In the genomic region with DNA sequence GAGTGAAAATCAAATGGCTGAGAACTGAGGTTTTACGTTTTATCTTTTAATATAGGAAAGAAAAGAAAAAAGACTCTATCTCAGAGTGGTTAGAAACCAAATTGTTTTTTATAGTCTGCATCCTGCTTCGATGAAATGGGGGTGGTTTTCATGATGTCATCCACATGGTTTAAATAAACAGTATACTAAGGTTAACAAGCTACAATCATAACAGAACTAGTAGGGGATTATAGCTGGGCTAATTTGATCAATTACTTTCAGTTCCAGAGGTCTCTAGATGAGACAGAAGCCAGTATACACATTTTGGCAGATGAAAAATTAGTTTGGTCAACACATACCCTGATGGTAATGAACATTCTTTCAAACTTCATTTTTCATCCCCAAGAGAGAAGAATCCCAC, we compare ENCODE assay signal across 27 cellular contexts.
DNase-seq lines count a peak whose midpoint lies in the region; ATAC-seq and TF ChIP-seq lines count a peak whose summit lies in the region.
"Had no signal": no experiment of that assay in that cellular context is flagged by ENCODE, and none has a peak within 500 bp of the region (broad histone marks: within the 10 kb centered on the region; RNA-seq: fewer than 3 reads in every experiment).

No MANE protein-coding gene starts in this region.

- H3F3A ChIP-seq in smooth muscle cell (ENCODE audit: low read depth): no peaks in the 10 kb centered on the region

- DNase-seq in smooth muscle cell (lab: John Stamatoyannopoulos, UW; ENCODE audit: unreplicated experiment) (no peak), WERI-Rb-1 (no peak), islet precursor cell (no peak), left colon (no peak)
- DNase-seq: activated CD4-positive, alpha-beta T cell treated with anti-CD3 and anti-CD28 coated beads for 36 hours; activated CD8-positive, alpha-beta memory T cell treated with anti-CD3 and anti-CD28 coated beads, Interleukin-2, amount 50 U/mL, for 48 hours; activated CD8-positive, alpha-beta T cell treated with anti-CD3 and anti-CD28 coated beads for 36 hours; activated naive CD4-positive, alpha-beta T cell treated with anti-CD3 and anti-CD28 coated beads, Interleukin-2, amount 10 ng/mL, durations not matched to agents 7 days and 5 days; adrenal gland; body of pancreas; COR-L47; endodermal cell; mesendoderm; NCI-H446; NCI-H748 treated with DMSO at 0.1 percent for 48 hours; small intestine; stimulated activated naive CD4-positive, alpha-beta T cell treated with Interleukin-2 at 50 U/mL for 16 hours; SW 1271; upper lobe of left lung had no signal

- intact Hi-C loops in left colon (cut with DNase I, micrococcal nuclease): no loop called here

- no peak overlapping the region for H3K9ac ChIP-seq in smooth muscle cell (ENCODE audit: low read depth)
- H3K9ac ChIP-seq: BLaER1 treated with 17β-estradiol and CSF1 and Interleukin-3, amounts not matched to agents 10 nM and 100 nM; neural progenitor cell had no signal

- H3K4me2 ChIP-seq in smooth muscle cell: no peak overlapping the region
- H3K4me2 ChIP-seq: BLaER1 treated with 17β-estradiol and CSF1 and Interleukin-3, amounts not matched to agents 10 nM and 100 nM; neural progenitor cell had no signal

- 47% methylated on average over 2 of the region's 2 CpGs for WGBS in smooth muscle cell (ENCODE audit: low lambda C conversion rate)

- H3K27ac ChIP-seq in smooth muscle cell (ENCODE audit: low read depth) (no peak overlapping the region), WERI-Rb-1 (no peak overlapping the region)
- H3K27ac ChIP-seq: adrenal gland; BLaER1 treated with 17β-estradiol and CSF1 and Interleukin-3, amounts not matched to agents 10 nM and 100 nM; body of pancreas; neural progenitor cell; right atrium auricular region; suprapubic skin; upper lobe of left lung had no signal

- peak; percentile 56 for ATAC-seq in GM18520 (IDR thresholded peaks at IDR 0.05; ENCODE audit: unreplicated experiment)
- peak; percentile 37 for ATAC-seq in GM19468 (IDR thresholded peaks at IDR 0.05; ENCODE audit: extremely low read depth, unreplicated experiment)
- peak; percentile 60 for ATAC-seq in HG03159 (IDR thresholded peaks at IDR 0.05; ENCODE audit: unreplicated experiment)
- no peak for ATAC-seq in left colon
- ATAC-seq: activated CD4-positive, alpha-beta T cell treated with anti-CD3 and anti-CD28 coated beads for 36 hours; activated CD8-positive, alpha-beta T cell treated with anti-CD3 and anti-CD28 coated beads for 36 hours; body of pancreas; left lobe of liver had no signal

- H3K36me3 ChIP-seq in smooth muscle cell (ENCODE audit: low read depth) (no peaks in the 10 kb centered on the region), WERI-Rb-1 (no peaks in the 10 kb centered on the region)
- H3K36me3 ChIP-seq: adrenal gland; BLaER1 treated with 17β-estradiol and CSF1 and Interleukin-3, amounts not matched to agents 10 nM and 100 nM; neural progenitor cell; right atrium auricular region; suprapubic skin; upper lobe of left lung had no signal

- H3K9me3 ChIP-seq in smooth muscle cell (replicated peaks; ENCODE audit: low read depth): no peaks in the 10 kb centered on the region
- H3K9me3 ChIP-seq in WERI-Rb-1 (ENCODE audit: severe bottlenecking): no peaks in the 10 kb centered on the region
- H3K9me3 ChIP-seq: adrenal gland, body of pancreas, right atrium auricular region, suprapubic skin, upper lobe of left lung had no signal

- H3K4me1 ChIP-seq in smooth muscle cell (ENCODE audit: low read depth): no peaks in the 10 kb centered on the region
- H3K4me1 ChIP-seq: adrenal gland, body of pancreas, neural progenitor cell, right atrium auricular region, suprapubic skin, upper lobe of left lung had no signal

- H3K27me3 ChIP-seq in smooth muscle cell (ENCODE audit: low read depth) (no peaks in the 10 kb centered on the region), WERI-Rb-1 (ENCODE audit: insufficient read depth, low read depth, severe bottlenecking) (no peaks in the 10 kb centered on the region)
- H3K27me3 ChIP-seq: adrenal gland; BLaER1 treated with 17β-estradiol and CSF1 and Interleukin-3, amounts not matched to agents 10 nM and 100 nM; body of pancreas; neural progenitor cell; right atrium auricular region; suprapubic skin; upper lobe of left lung had no signal

- no peaks in the 10 kb centered on the region for H3K79me2 ChIP-seq in smooth muscle cell (ENCODE audit: low read depth)

- H3K4me3 ChIP-seq in smooth muscle cell: no peak overlapping the region
- no peak overlapping the region for H3K4me3 ChIP-seq in WERI-Rb-1 (ENCODE audit: low read depth, low read length)
- H3K4me3 ChIP-seq: adrenal gland; BLaER1 treated with 17β-estradiol and CSF1 and Interleukin-3, amounts not matched to agents 10 nM and 100 nM; body of pancreas; neural progenitor cell; right atrium auricular region; suprapubic skin; upper lobe of left lung had no signal

- no peak for TF ChIP-seq CTCF in smooth muscle cell (IDR thresholded peaks at IDR 0.05; ENCODE audit: borderline replicate concordance, insufficient read depth, poor library complexity, severe bottlenecking)
- TF ChIP-seq CTCF in WERI-Rb-1 (IDR thresholded peaks at IDR 0.05; ENCODE audit: low read depth, low read length): no peak

- no peaks in the 10 kb centered on the region for H4K20me1 ChIP-seq in smooth muscle cell (ENCODE audit: low read depth)
- H4K20me1 ChIP-seq: BLaER1 treated with 17β-estradiol and CSF1 and Interleukin-3, amounts not matched to agents 10 nM and 100 nM had no signal

- H2AFZ ChIP-seq in smooth muscle cell (ENCODE audit: low read depth): peak overlapping the region; percentile 10
- H2AFZ ChIP-seq: neural progenitor cell had no signal
